ENCODE assay signal across 8 cellular contexts in genomic region chr17:73331060-73331459, GRCh38.
"Had no signal": no experiment of that assay in that cellular context is flagged by ENCODE, and none has a peak within 500 bp of the region (broad histone marks: within the 10 kb centered on the region; RNA-seq: fewer than 3 reads in every experiment).

No MANE protein-coding gene starts in this region.

- H3K4me3 ChIP-seq: GM12878 had no signal

- ATAC-seq: GM12878 had no signal

- DNase-seq: GDM1, GF-D8 had no signal

- FAIRE-seq: G401.6, GM12878, GM12891, GM12892, GM18507, GM19239 had no signal
